16 cellular contexts compared by ENCODE assay signal in genomic region chr13:30370916-30371521, GRCh38. TPM values are rescaled to one million over a fixed set of nuclear protein-coding genes. Genes with fewer than 3 reads are reported as not detected.
DNase-seq lines count a peak whose midpoint lies in the region; TF ChIP-seq lines count a peak whose summit lies in the region.
"Had no signal": no experiment of that assay in that cellular context is flagged by ENCODE, and none has a peak within 500 bp of the region (broad histone marks: within the 10 kb centered on the region; RNA-seq: fewer than 3 reads in every experiment).

No MANE protein-coding gene starts in this region.

- H3K36me3 ChIP-seq in transverse colon (no peaks in the 10 kb centered on the region), tibial nerve (no peaks in the 10 kb centered on the region)
- H3K36me3 ChIP-seq: upper lobe of left lung had no signal

- intact Hi-C loops in activated CD4-positive, alpha-beta memory T cell treated with anti-CD3 and anti-CD28 coated beads for 36 hours (cut with micrococcal nuclease): loop anchor here (1.0 to 10.0 kb wide), 5 partner anchors 24 to 674 kb away; no protein-coding TSS in a partner anchor
- intact Hi-C loops in transverse colon (cut with DNase I; ENCODE audit: low total_unique reads): no loop called here

- no peaks in the 10 kb centered on the region for H3K9me3 ChIP-seq in transverse colon
- H3K9me3 ChIP-seq in tibial nerve: no peaks in the 10 kb centered on the region
- H3K9me3 ChIP-seq: upper lobe of left lung had no signal

- 67 to 89% methylated on average over 3 to 4 of the region's 4 CpGs for WGBS in transverse colon (ENCODE audit: low coverage in 1 of 2), 2 donors
- 92 to 94% methylated on average over 4 of the region's 4 CpGs for WGBS in tibial nerve, 2 donors

- POLR2A ChIA-PET in activated CD4-positive, alpha-beta memory T cell treated with anti-CD3 and anti-CD28 coated beads for 36 hours (lab: Charles Lee): interaction anchor here (0.8 to 2.1 kb wide), 5 partner anchors 18 to 225 kb away, joined by 3 to 6 read pairs (median 4); no protein-coding TSS in a partner anchor

- peak overlapping the region; percentile 79 for H3K27ac Mint-ChIP-seq in activated T-cell treated with anti-CD3 and anti-CD28 coated beads, Interleukin-2, amount 50 U/mL, for 24 hours
- peak overlapping the region; percentile 82 for H3K27ac Mint-ChIP-seq in activated CD4-positive, alpha-beta memory T cell treated with anti-CD3 and anti-CD28 coated beads for 36 hours
- peak overlapping the region; percentile 87 to 99 (median 96) for H3K27ac Mint-ChIP-seq in immature natural killer cell
- H3K27ac Mint-ChIP-seq: nephron had no signal

- H3K27ac ChIP-seq in transverse colon (peak overlapping the region; percentile 79 to 86 (median 80)), tibial nerve (peak overlapping the region in 1 of 4 donors; percentile 66)

- no peaks in the 10 kb centered on the region for H3K27me3 Mint-ChIP-seq in activated T-cell treated with anti-CD3 and anti-CD28 coated beads, Interleukin-2, amount 50 U/mL, for 24 hours
- H3K27me3 Mint-ChIP-seq in activated CD4-positive, alpha-beta memory T cell treated with anti-CD3 and anti-CD28 coated beads for 36 hours: no peaks in the 10 kb centered on the region
- peaks cover 9 to 29% (median 17%) of the 10 kb centered on the region in 3 donors for H3K27me3 Mint-ChIP-seq in immature natural killer cell (ENCODE audit: low read depth in 3 of 3)

- TF ChIP-seq CTCF in transverse colon (IDR thresholded peaks at IDR 0.05): no peak
- no peak for TF ChIP-seq CTCF in tibial nerve (IDR thresholded peaks at IDR 0.05)

- no peak for TF ChIP-seq EP300 in transverse colon (IDR thresholded peaks at IDR 0.05; ENCODE audit: low read depth)
- TF ChIP-seq EP300 in tibial nerve (IDR thresholded peaks at IDR 0.05): no peak

- TF ChIP-seq POLR2A in transverse colon (IDR thresholded peaks at IDR 0.05) (no peak), tibial nerve (IDR thresholded peaks at IDR 0.05) (no peak)

- DNase-seq in activated T-cell treated with anti-CD3 and anti-CD28 coated beads, Interleukin-2, amount 50 U/mL, for 24 hours: no peak
- no peak for DNase-seq in activated T-cell treated with anti-CD3 and anti-CD28 coated beads, Interleukin-2, amount 50 U/mL, for 1 hour
- no peak for DNase-seq in activated CD4-positive, alpha-beta memory T cell treated with anti-CD3 and anti-CD28 coated beads for 36 hours
- DNase-seq in immature natural killer cell: no peak
- DNase-seq in transverse colon: no peak
- no peak for DNase-seq in stimulated activated CD4-positive, alpha-beta T cell treated with anti-CD3 and anti-CD28 coated beads, Interleukin-2, amount 100 ng/mL, for 24 hours
- DNase-seq in tibial nerve (ENCODE audit: low spot score in 2 of 2): no peak
- no peak for DNase-seq in kidney tubule cell (ENCODE audit: low spot score)
- DNase-seq: islet precursor cell, NCI-H1417 treated with DMSO at 0.1 percent for 48 hours, SHP77 had no signal

- H3K36me3 Mint-ChIP-seq in activated T-cell treated with anti-CD3 and anti-CD28 coated beads, Interleukin-2, amount 50 U/mL, for 24 hours (ENCODE audit: low read depth): peaks cover 4% of the 10 kb centered on the region
- peaks cover 27% of the 10 kb centered on the region for H3K36me3 Mint-ChIP-seq in activated CD4-positive, alpha-beta memory T cell treated with anti-CD3 and anti-CD28 coated beads for 36 hours
- peaks cover 20 to 40% (median 31%) of the 10 kb centered on the region in 3 donors for H3K36me3 Mint-ChIP-seq in immature natural killer cell

- in situ Hi-C loops in transverse colon (cut with MboI; ENCODE audit: low pct_ligation_motif_present in 1 of 4, low pct_unique_long_range_greater_than_20kb in 1 of 4, low sequenced_read_pairs in 3 of 4): no loop called here

- peak overlapping the region in 1 of 4 donors; percentile 25 for H3K4me3 ChIP-seq in transverse colon
- no peak overlapping the region for H3K4me3 ChIP-seq in tibial nerve

- H3K4me1 ChIP-seq in transverse colon: peaks cover 0 to 29% (median 8%) of the 10 kb centered on the region in 4 donors
- peaks cover 0 to 16% (median 0%) of the 10 kb centered on the region in 4 donors for H3K4me1 ChIP-seq in tibial nerve

- no peaks in the 10 kb centered on the region for H3K9me3 Mint-ChIP-seq in activated T-cell treated with anti-CD3 and anti-CD28 coated beads, Interleukin-2, amount 50 U/mL, for 24 hours
- no peaks in the 10 kb centered on the region for H3K9me3 Mint-ChIP-seq in activated CD4-positive, alpha-beta memory T cell treated with anti-CD3 and anti-CD28 coated beads for 36 hours
- H3K9me3 Mint-ChIP-seq in immature natural killer cell: no peaks in the 10 kb centered on the region
- H3K9me3 Mint-ChIP-seq: nephron had no signal

- H3K4me1 Mint-ChIP-seq in activated T-cell treated with anti-CD3 and anti-CD28 coated beads, Interleukin-2, amount 50 U/mL, for 24 hours (ENCODE audit: low read depth): peaks cover 70% of the 10 kb centered on the region
- peaks cover 71% of the 10 kb centered on the region for H3K4me1 Mint-ChIP-seq in activated CD4-positive, alpha-beta memory T cell treated with anti-CD3 and anti-CD28 coated beads for 36 hours (ENCODE audit: low read depth)
- peaks cover 63 to 64% of the 10 kb centered on the region in 2 donors for H3K4me1 Mint-ChIP-seq in immature natural killer cell

- CTCF ChIA-PET in activated CD4-positive, alpha-beta memory T cell treated with anti-CD3 and anti-CD28 coated beads for 36 hours (lab: Charles Lee): interaction anchor here (1.9 kb wide), 1 partner anchor 24 kb away, joined by 10 read pairs; no protein-coding TSS in a partner anchor

- peak overlapping the region; percentile 32 for H3K4me3 Mint-ChIP-seq in activated T-cell treated with anti-CD3 and anti-CD28 coated beads, Interleukin-2, amount 50 U/mL, for 24 hours
- peak overlapping the region; percentile 55 for H3K4me3 Mint-ChIP-seq in activated CD4-positive, alpha-beta memory T cell treated with anti-CD3 and anti-CD28 coated beads for 36 hours
- peak overlapping the region; percentile 46 to 92 (median 62) for H3K4me3 Mint-ChIP-seq in immature natural killer cell
- H3K4me3 Mint-ChIP-seq: nephron had no signal

- no peaks in the 10 kb centered on the region for H3K27me3 ChIP-seq in transverse colon
- no peaks in the 10 kb centered on the region for H3K27me3 ChIP-seq in tibial nerve
- H3K27me3 ChIP-seq: upper lobe of left lung had no signal

RNA-seq across cellular contexts. Expression of gene UBE2L5, which starts 51.3 kb away (rescaled TPM):
- total RNA-seq in activated CD4-positive, alpha-beta memory T cell treated with anti-CD3 and anti-CD28 coated beads for 36 hours: not detected
- not detected for polyA plus RNA-seq in immature natural killer cell
- total RNA-seq in transverse colon: not detected
- total RNA-seq in tibial nerve: not detected
- total RNA-seq: dermis blood vessel endothelial cell, H4, HT-29, upper lobe of left lung had no signal
